8 cellular contexts compared by ENCODE assay signal in the genomic region with DNA sequence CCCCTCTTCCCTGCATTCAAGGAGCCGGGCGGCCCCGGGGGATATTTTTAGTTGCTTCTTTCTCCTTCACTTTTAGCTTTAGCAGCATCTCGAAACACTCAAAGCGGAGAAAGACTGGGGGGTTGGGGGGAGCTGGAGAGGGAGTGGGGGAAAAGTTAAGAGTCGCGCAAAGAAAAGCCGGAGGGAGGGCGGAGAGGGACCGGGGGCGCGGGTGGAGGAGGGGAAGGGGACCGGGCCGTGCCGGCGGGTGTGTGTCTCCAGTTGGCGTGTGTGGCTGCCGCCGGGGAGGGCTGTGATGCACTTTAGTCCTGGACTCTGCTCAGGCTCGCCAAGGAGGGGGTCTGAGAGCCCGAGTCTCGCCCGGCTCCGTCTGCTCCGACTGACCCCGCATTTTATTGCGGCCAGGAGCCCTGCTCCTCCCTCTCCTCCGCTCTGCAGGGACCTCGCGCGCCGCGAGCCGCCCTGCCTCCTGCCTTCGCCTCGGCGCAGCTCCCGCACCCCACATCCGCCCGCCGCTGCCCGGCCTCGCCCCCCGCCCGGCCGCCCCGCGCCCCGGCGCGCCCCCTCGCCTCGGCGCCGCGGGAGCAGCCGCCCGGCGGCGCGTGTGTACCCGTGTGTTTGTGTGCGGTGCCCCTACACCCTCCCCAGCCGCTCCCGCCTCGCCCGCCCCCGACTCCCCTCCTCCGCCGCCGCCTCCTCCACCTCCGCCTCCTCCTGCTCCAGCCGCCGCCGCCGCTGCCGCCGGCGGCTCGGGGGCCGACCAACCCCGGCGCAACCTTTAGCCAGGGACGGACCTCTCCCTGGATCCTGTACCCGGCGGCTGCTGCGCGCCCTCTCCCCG. TPM values are rescaled to one million over a fixed set of nuclear protein-coding genes. Genes with fewer than 3 reads are reported as not detected.
DNase-seq lines count a peak whose midpoint lies in the region; ATAC-seq and TF ChIP-seq lines count a peak whose summit lies in the region.

No MANE protein-coding gene starts in this region.

- H3K4me1 ChIP-seq in DOHH2 (ENCODE audit: control insufficient read depth, low read length) (peaks cover 44% of the 10 kb centered on the region), H9 (ENCODE audit: insufficient read depth, low read length) (peaks cover 7% of the 10 kb centered on the region), mesodermal cell (ENCODE audit: control insufficient read depth, insufficient read depth, low read length, poor library complexity, severe bottlenecking) (peaks cover 6% of the 10 kb centered on the region)

- DNase-seq in H9 (peak; percentile 56), NCI-H524 (lab: John Stamatoyannopoulos, UW) (peak; percentile 68 to 69), endothelial cell (ENCODE audit: low spot score) (peak; percentile 63)
- peak; percentile 80 for DNase-seq in activated CD8-positive, alpha-beta memory T cell treated with anti-CD3 and anti-CD28 coated beads, Interleukin-2, amount 50 U/mL, for 48 hours
- DNase-seq in stimulated activated CD8-positive, alpha-beta memory T cell treated with anti-CD3 and anti-CD28 coated beads, Interleukin-15, amount 100 ng/mL, for 48 hours (ENCODE audit: low read depth in 2 of 2): peak; percentile 29 to 34

- H2BK5ac ChIP-seq in H9 (ENCODE audit: insufficient read length, low read length): no peak overlapping the region

- no peak for ATAC-seq in HG03520 (IDR thresholded peaks at IDR 0.05; ENCODE audit: unreplicated experiment)

- peak overlapping the region; percentile 96 to 97 for H3K4me3 Mint-ChIP-seq in H9
- H3K4me3 Mint-ChIP-seq in endothelial cell (ENCODE audit: unreplicated experiment): peak overlapping the region; percentile 95

- H2AFZ ChIP-seq in H9 (ENCODE audit: low read length): no peak overlapping the region

- no peak overlapping the region for H3T11ph ChIP-seq in H9 (ENCODE audit: low read length)

- H2BK15ac ChIP-seq in H9 (ENCODE audit: low read depth, low read length): no peak overlapping the region

- no peak overlapping the region for H4K5ac ChIP-seq in H9 (ENCODE audit: insufficient read length, low read depth, low read length)

- H3K36me3 Mint-ChIP-seq in H9 (ENCODE audit: insufficient read depth in 1 of 3, low read depth in 3 of 3): peaks cover 1 to 4% (median 4%) of the 10 kb centered on the region in 3 experiments; a peak in 4 of 7 replicates
- H3K36me3 Mint-ChIP-seq in endothelial cell (ENCODE audit: low read depth, unreplicated experiment): peaks cover 6% of the 10 kb centered on the region

- H3K79me2 ChIP-seq in DOHH2 (ENCODE audit: control insufficient read depth, low read length) (peaks cover 54% of the 10 kb centered on the region), H9 (ENCODE audit: insufficient read depth, low read length) (peaks cover 17% of the 10 kb centered on the region; the same call in 1 of the 2 replicates)

- no CpG with 5 or more reads among the region's 89 CpGs for WGBS in H9 (ENCODE audit: extremely low coverage, insufficient read length, low lambda C conversion rate)
- 0 to 1% methylated on average over 37 to 38 of the region's 89 CpGs for WGBS in mesodermal cell (ENCODE audit: insufficient coverage in 2 of 2), 2 experiments

- H2BK20ac ChIP-seq in H9 (ENCODE audit: low read depth, low read length, poor library complexity, severe bottlenecking): no peak overlapping the region

- H3K18ac ChIP-seq in H9 (ENCODE audit: insufficient read length, low read depth, low read length): peak overlapping the region; percentile 47

- peak overlapping the region; percentile 83 for H3K9ac ChIP-seq in H9 (ENCODE audit: extremely low read depth, insufficient read length, low read length)

- peak overlapping the region; percentile 74 for H3K14ac ChIP-seq in H9 (ENCODE audit: insufficient read depth, low read length)

- H3K4me1 Mint-ChIP-seq in H9 (peaks cover 37 to 38% of the 10 kb centered on the region in 2 experiments), endothelial cell (ENCODE audit: unreplicated experiment) (peaks cover 34% of the 10 kb centered on the region)

- H3K9me3 Mint-ChIP-seq in H9 (no peaks in the 10 kb centered on the region; a peak in 1 of 5 replicates), endothelial cell (ENCODE audit: unreplicated experiment) (no peaks in the 10 kb centered on the region)

- no peaks in the 10 kb centered on the region for H3K27me3 ChIP-seq in DOHH2 (ENCODE audit: control insufficient read depth, low read length)
- no peaks in the 10 kb centered on the region for H3K27me3 ChIP-seq in H9 (ENCODE audit: insufficient read depth, low read length)

- H3K23ac ChIP-seq in H9 (ENCODE audit: insufficient read length, low read depth, low read length): no peak overlapping the region

- H3K27ac ChIP-seq in DOHH2 (ENCODE audit: low read depth, low read length): peak overlapping the region; percentile 96
- peak overlapping the region; percentile 50 for H3K27ac ChIP-seq in H9 (ENCODE audit: insufficient read length, low read depth, low read length)
- H3K27ac ChIP-seq in mesodermal cell (ENCODE audit: low read depth, low read length, severe bottlenecking): peak overlapping the region; percentile 88

- peaks cover 25% of the 10 kb centered on the region for H3F3A ChIP-seq in DOHH2 (ENCODE audit: control insufficient read depth, insufficient read depth)

- H2BK120ac ChIP-seq in H9 (ENCODE audit: low read depth, low read length, poor library complexity, severe bottlenecking): no peak overlapping the region

- no peak overlapping the region; the same call in 1 of the 2 replicates for H3K4ac ChIP-seq in H9 (ENCODE audit: low read depth, low read length)

- H3K27ac Mint-ChIP-seq in H9 (peak overlapping the region; percentile 81 to 100 (median 85); a peak in 6 of 7 replicates), endothelial cell (ENCODE audit: unreplicated experiment) (no peak overlapping the region)

- H2BK12ac ChIP-seq in H9 (ENCODE audit: insufficient read length, low read depth, low read length): no peak overlapping the region

- peaks cover 13% of the 10 kb centered on the region for H3K23me2 ChIP-seq in H9 (ENCODE audit: insufficient read length, low read depth, low read length, poor library complexity, severe bottlenecking)

- TF ChIP-seq CTCF in DOHH2 (IDR thresholded peaks at IDR 0.05; ENCODE audit: low read depth, low read length, poor library complexity, severe bottlenecking) (no peak), H9 (conservative IDR thresholded peaks at IDR 0.05) (no peak), endothelial cell (IDR thresholded peaks at IDR 0.05; ENCODE audit: unreplicated experiment) (no peak)

- no peak overlapping the region for H4K8ac ChIP-seq in H9 (replicated peaks; ENCODE audit: insufficient read length, low read depth, low read length)

- no peak overlapping the region for H3K56ac ChIP-seq in H9 (ENCODE audit: insufficient read length, low read depth, low read length)

- peak overlapping the region; percentile 93 for H3K4me2 ChIP-seq in DOHH2 (ENCODE audit: low read length)
- H3K4me2 ChIP-seq in H9 (ENCODE audit: insufficient read depth, insufficient read length, low read length): peak overlapping the region; percentile 71

- H2AK5ac ChIP-seq in H9 (ENCODE audit: insufficient read length, low read length): no peak overlapping the region

- H3K9me3 ChIP-seq in DOHH2 (ENCODE audit: control insufficient read depth, insufficient read depth, low read length): no peaks in the 10 kb centered on the region
- H3K9me3 ChIP-seq in H9 (ENCODE audit: control insufficient read depth, low read depth, low read length): no peaks in the 10 kb centered on the region
- H3K9me3 ChIP-seq in mesodermal cell (ENCODE audit: control insufficient read depth, low read length): no peaks in the 10 kb centered on the region

- H4K20me1 ChIP-seq in DOHH2 (ENCODE audit: control insufficient read depth, insufficient read depth, low read depth, low read length): no peaks in the 10 kb centered on the region
- H4K20me1 ChIP-seq in H9 (ENCODE audit: control insufficient read depth, insufficient read depth, insufficient read length): no peaks in the 10 kb centered on the region

- no peaks in the 10 kb centered on the region for H3K9me2 ChIP-seq in DOHH2 (replicated peaks; ENCODE audit: control insufficient read depth, low read length)

- H3K27me3 Mint-ChIP-seq in H9 (ENCODE audit: low read depth) (no peaks in the 10 kb centered on the region), endothelial cell (ENCODE audit: unreplicated experiment) (peaks cover 15% of the 10 kb centered on the region)

- H3K4me3 ChIP-seq in DOHH2 (ENCODE audit: low read length) (peak overlapping the region; percentile 84), mesodermal cell (ENCODE audit: extremely low read depth, insufficient read depth, low read length, poor library complexity, severe bottlenecking) (peak overlapping the region; percentile 88)

- no peak overlapping the region for H4K91ac ChIP-seq in H9 (ENCODE audit: insufficient read length, low read depth, low read length)

- no peaks in the 10 kb centered on the region for H3K79me1 ChIP-seq in H9 (ENCODE audit: insufficient read depth, low read depth, low read length, poor library complexity, severe bottlenecking)

- H3K36me3 ChIP-seq in DOHH2 (ENCODE audit: control insufficient read depth, low read length): peaks cover 32% of the 10 kb centered on the region
- peaks cover 9% of the 10 kb centered on the region for H3K36me3 ChIP-seq in mesodermal cell (ENCODE audit: control insufficient read depth, insufficient read depth, low read length)

RNA-seq across cellular contexts. Expression of a gene that starts 1.4 kb away (rescaled TPM):
- total RNA-seq in H9 (2021): 28.4 and 29.4 TPM in 2 replicates
- total RNA-seq in endothelial cell (ENCODE audit: unreplicated experiment): 22.8 TPM
- 16.4 TPM for polyA plus RNA-seq in mesodermal cell (2013, experiment 1 of 2)
- 10.0 TPM for polyA plus RNA-seq in mesodermal cell (2013, experiment 2 of 2)
